8 cellular contexts compared by ENCODE assay signal in the genomic region with DNA sequence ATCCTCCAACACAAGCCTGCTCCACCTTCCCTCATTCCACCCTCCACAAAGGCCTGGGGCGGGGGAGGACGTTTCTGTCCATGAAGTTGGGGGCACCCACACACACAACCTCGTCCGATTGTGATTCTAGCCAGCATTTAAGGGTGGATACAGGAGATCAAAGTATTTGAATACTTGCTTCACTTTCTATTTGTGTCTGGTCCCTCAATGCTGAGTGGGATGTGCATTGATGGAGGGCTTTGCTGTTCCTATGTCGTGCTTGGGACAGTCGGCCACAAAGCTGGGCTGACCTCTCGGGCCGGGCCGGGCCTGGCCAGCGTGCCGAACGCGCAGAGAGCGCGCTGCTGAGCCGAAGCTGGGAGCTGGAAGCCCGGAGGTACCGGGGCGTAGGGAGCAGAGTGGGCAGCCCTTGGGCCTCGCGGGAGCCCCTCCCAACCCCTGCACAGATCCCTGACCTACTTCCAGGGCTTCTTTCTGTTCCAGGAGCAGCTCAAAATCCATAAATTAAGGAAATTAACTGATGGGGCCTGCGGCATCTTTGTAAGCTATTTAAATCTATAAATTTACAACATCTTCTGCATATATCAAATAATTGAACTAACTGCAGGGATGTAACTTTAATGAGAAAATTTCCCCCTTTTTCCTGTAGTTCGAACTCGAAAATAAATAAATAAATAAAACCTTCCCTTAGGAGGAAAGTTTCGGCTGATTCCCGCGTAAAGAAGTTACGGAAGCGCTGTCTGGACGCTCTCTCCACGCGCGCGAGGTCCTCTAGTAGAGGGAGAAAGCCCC. TPM values are rescaled to one million over a fixed set of nuclear protein-coding genes. Genes with fewer than 3 reads are reported as not detected.
DNase-seq lines count a peak whose midpoint lies in the region; ATAC-seq and TF ChIP-seq lines count a peak whose summit lies in the region.

No MANE protein-coding gene starts in this region.

- H3K79me2 ChIP-seq in trophoblast cell (ENCODE audit: control insufficient read depth, insufficient read depth, low read length, poor library complexity) = peaks cover 15% of the 10 kb centered on the region

- TF ChIP-seq CTCF in fibroblast of villous mesenchyme (IDR thresholded peaks at IDR 0.05; ENCODE audit: insufficient read depth, low read depth, low read length) = no peak

- peak; percentile 11 for DNase-seq in EL
- peak; percentile 12 for DNase-seq in fibroblast of villous mesenchyme (ENCODE audit: low read depth)
- DNase-seq in trophoblast cell = no peak
- DNase-seq in COLO829 (ENCODE audit: low spot score) = no peak
- no peak for DNase-seq in AG08395 (ENCODE audit: low spot score)
- no peak for DNase-seq in SIG-M5 treated with dmso at 0.1 percent for 504 hours (lab: John Stamatoyannopoulos, UW; ENCODE audit: unreplicated experiment)

- H4K8ac ChIP-seq in trophoblast cell (ENCODE audit: low read depth, low read length) = peak overlapping the region; percentile 94

- no peaks in the 10 kb centered on the region for H3K36me3 ChIP-seq in trophoblast cell (ENCODE audit: control insufficient read depth in 1 of 2, insufficient read depth in 2 of 2, low read length in 2 of 2)

- no peak overlapping the region for H3K18ac ChIP-seq in trophoblast cell (ENCODE audit: low read length)

- H3K14ac ChIP-seq in trophoblast cell (ENCODE audit: low read length) = peak overlapping the region; percentile 16

- WGBS in trophoblast cell (ENCODE audit: extremely low coverage, insufficient coverage, insufficient read length) = no CpG with 5 or more reads among the region's 34 CpGs

- peak overlapping the region; percentile 97 for H2BK5ac ChIP-seq in trophoblast cell (ENCODE audit: low read depth, low read length, poor library complexity)

- ATAC-seq in SK-N-SH treated with all-trans-retinoic acid at 6 μM for 48 hours = no peak
- no peak for ATAC-seq in GM21786 (IDR thresholded peaks at IDR 0.05; ENCODE audit: unreplicated experiment)

- peak overlapping the region; percentile 99 for H3K27ac ChIP-seq in trophoblast cell (ENCODE audit: low read depth, low read length)

- H2AFZ ChIP-seq in trophoblast cell (ENCODE audit: insufficient read depth, low read length, poor library complexity) = peak overlapping the region; percentile 2

- H2AK5ac ChIP-seq in trophoblast cell (ENCODE audit: low read length) = no peak overlapping the region

- H3K27me3 ChIP-seq in trophoblast cell (ENCODE audit: insufficient read depth, low read length) = no peaks in the 10 kb centered on the region

- H3K4ac ChIP-seq in trophoblast cell (ENCODE audit: low read depth, low read length) = no peak overlapping the region

- H3K23ac ChIP-seq in trophoblast cell (ENCODE audit: low read length) = no peak overlapping the region

- H3K79me1 ChIP-seq in trophoblast cell (ENCODE audit: low read length) = peaks cover 22% of the 10 kb centered on the region

- peak overlapping the region; percentile 4 for H4K12ac ChIP-seq in trophoblast cell (ENCODE audit: low read depth, low read length)

- H2BK120ac ChIP-seq in trophoblast cell (ENCODE audit: insufficient read depth, low read length, poor library complexity) = peak overlapping the region; percentile 46

- H4K91ac ChIP-seq in trophoblast cell (ENCODE audit: low read depth, low read length) = peak overlapping the region; percentile 72

- H3K9ac ChIP-seq in trophoblast cell (ENCODE audit: low read length) = peak overlapping the region; percentile 57

- peak overlapping the region; percentile 78 for H3K4me2 ChIP-seq in trophoblast cell (ENCODE audit: low read length)

- H2BK12ac ChIP-seq in trophoblast cell (ENCODE audit: low read length) = no peak overlapping the region

- H3K9me3 ChIP-seq in trophoblast cell (ENCODE audit: insufficient read depth, low read depth, low read length) = no peaks in the 10 kb centered on the region

- peak overlapping the region; percentile 78 for H3K4me3 ChIP-seq in fibroblast of villous mesenchyme (ENCODE audit: low read depth, low read length)
- peak overlapping the region; percentile 82 for H3K4me3 ChIP-seq in trophoblast cell (ENCODE audit: low read depth, low read length)

- peaks cover 8 to 16% of the 10 kb centered on the region in 2 experiments for H3K4me1 ChIP-seq in trophoblast cell (ENCODE audit: control insufficient read depth in 1 of 2, insufficient read depth in 2 of 2, low read length in 2 of 2)

TF ChIP-seq in SK-N-SH treated with all-trans-retinoic acid at 6 μM for 48 hours, 23 proteins besides CTCF, POLR2A, EP300 and RAD21:
- no peak for TF ChIP-seq ZFP30 (CRISPR knock-in tag; IDR thresholded peaks at IDR 0.05)
- TF ChIP-seq ZNF8 (CRISPR knock-in tag; IDR thresholded peaks at IDR 0.05) = no peak
- TF ChIP-seq PPARA (CRISPR knock-in tag; IDR thresholded peaks at IDR 0.05; ENCODE audit: borderline replicate concordance) = no peak
- no peak for TF ChIP-seq ARNTL (CRISPR knock-in tag; IDR thresholded peaks at IDR 0.05; ENCODE audit: borderline replicate concordance, low read depth)
- peak; percentile 43; the same call in 1 of the 2 replicates for TF ChIP-seq ZNF70 (CRISPR knock-in tag; IDR thresholded peaks at IDR 0.05)

RNA-seq across cellular contexts. Expression of gene KCTD15, which starts 1.9 kb away (rescaled TPM):
- total RNA-seq in fibroblast of villous mesenchyme = 13.0 and 18.0 TPM in 2 replicates
- 13.5 and 14.1 TPM in 2 replicates for polyA plus RNA-seq in trophoblast cell (2013)

Comparison
In these comparisons a context has a peak if more than half of its experiments do, and no peak if none do; other contexts are left out.
1. DNase-seq: peak in EL (single experiment) and fibroblast of villous mesenchyme (single experiment); none in trophoblast cell (0 of 2), COLO829 (single experiment), AG08395 (single experiment) and SIG-M5 treated with dmso at 0.1 percent for 504 hours (single experiment).